In the genomic region with DNA sequence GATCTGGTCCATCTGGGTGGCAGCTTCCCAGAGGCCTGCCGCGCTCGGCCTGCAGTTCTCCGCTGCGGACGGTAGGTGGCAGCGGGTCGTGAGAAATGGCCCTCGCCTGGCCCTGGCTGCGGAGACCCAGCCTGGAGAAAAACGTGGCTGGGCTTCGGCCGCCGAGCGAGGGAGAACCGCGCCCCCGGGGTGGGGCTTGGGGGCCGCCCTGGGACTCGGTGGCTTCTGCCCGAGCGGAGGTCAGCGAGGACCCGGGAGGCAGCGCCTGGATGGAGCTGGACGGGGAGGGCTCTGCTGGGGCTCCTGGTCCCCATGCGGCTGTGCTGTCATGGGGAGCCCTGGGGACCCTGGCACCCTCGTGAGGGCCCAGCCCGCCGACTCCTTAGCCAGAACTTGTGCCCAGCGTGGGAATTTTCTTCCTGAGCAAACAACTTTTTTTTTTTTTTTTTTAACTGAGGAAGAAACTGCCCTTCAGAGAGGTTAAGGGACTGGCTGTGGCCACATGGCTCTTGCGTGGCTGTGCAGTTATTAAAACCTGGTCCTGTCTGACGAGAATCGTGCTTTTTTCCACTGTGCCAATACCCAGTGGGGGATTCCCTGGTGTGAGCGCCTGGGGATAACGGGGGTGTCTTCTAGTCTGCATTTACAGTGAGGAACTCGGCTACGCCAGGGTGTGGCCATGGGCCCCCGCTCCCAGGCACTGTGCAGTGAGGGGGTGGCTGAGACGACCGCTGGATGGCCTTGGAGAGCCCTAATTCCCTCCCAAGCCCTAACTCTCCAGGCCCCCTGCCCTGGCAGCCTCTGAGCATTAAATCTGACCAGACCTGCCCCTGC, we compare ENCODE assay signal across 1 cellular context.
TF ChIP-seq lines count a peak whose summit lies in the region.

No MANE protein-coding gene starts in this region.

TF ChIP-seq in K562, 482 proteins besides CTCF, POLR2A, EP300 and RAD21 (continued from another document):
- TF ChIP-seq, protein P1, sequence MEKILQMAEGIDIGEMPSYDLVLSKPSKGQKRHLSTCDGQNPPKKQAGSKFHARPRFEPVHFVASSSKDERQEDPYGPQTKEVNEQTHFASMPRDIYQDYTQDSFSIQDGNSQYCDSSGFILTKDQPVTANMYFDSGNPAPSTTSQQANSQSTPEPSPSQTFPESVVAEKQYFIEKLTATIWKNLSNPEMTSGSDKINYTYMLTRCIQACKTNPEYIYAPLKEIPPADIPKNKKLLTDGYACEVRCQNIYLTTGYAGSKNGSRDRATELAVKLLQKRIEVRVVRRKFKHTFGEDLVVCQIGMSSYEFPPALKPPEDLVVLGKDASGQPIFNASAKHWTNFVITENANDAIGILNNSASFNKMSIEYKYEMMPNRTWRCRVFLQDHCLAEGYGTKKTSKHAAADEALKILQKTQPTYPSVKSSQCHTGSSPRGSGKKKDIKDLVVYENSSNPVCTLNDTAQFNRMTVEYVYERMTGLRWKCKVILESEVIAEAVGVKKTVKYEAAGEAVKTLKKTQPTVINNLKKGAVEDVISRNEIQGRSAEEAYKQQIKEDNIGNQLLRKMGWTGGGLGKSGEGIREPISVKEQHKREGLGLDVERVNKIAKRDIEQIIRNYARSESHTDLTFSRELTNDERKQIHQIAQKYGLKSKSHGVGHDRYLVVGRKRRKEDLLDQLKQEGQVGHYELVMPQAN (IDR thresholded peaks at IDR 0.05; ENCODE audit: borderline replicate concordance) = no peak
- TF ChIP-seq MXD1 (CRISPR knock-in tag; IDR thresholded peaks at IDR 0.05; ENCODE audit: borderline replicate concordance, poor library complexity, severe bottlenecking) = no peak
- TF ChIP-seq, protein P2, sequence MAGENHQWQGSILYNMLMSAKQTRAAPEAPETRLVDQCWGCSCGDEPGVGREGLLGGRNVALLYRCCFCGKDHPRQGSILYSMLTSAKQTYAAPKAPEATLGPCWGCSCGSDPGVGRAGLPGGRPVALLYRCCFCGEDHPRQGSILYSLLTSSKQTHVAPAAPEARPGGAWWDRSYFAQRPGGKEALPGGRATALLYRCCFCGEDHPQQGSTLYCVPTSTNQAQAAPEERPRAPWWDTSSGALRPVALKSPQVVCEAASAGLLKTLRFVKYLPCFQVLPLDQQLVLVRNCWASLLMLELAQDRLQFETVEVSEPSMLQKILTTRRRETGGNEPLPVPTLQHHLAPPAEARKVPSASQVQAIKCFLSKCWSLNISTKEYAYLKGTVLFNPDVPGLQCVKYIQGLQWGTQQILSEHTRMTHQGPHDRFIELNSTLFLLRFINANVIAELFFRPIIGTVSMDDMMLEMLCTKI (IDR thresholded peaks at IDR 0.05; ENCODE audit: partially characterized antibody) = no peak
- TF ChIP-seq, protein P3, sequence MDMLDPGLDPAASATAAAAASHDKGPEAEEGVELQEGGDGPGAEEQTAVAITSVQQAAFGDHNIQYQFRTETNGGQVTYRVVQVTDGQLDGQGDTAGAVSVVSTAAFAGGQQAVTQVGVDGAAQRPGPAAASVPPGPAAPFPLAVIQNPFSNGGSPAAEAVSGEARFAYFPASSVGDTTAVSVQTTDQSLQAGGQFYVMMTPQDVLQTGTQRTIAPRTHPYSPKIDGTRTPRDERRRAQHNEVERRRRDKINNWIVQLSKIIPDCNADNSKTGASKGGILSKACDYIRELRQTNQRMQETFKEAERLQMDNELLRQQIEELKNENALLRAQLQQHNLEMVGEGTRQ (CRISPR knock-in tag; IDR thresholded peaks at IDR 0.05) = no peak
- TF ChIP-seq SMAD1 (IDR thresholded peaks at IDR 0.05; ENCODE audit: low read depth, low read length, partially characterized antibody) = no peak
- no peak for TF ChIP-seq GABPA (tag; conservative IDR thresholded peaks at IDR 0.05; ENCODE audit: low read depth)
- TF ChIP-seq CHAMP1 (IDR thresholded peaks at IDR 0.05) = no peak
- TF ChIP-seq U2AF1 (optimal IDR thresholded peaks at IDR 0.05; ENCODE audit: low read depth, low read length) = peak; percentile 72
